In the genomic region with DNA sequence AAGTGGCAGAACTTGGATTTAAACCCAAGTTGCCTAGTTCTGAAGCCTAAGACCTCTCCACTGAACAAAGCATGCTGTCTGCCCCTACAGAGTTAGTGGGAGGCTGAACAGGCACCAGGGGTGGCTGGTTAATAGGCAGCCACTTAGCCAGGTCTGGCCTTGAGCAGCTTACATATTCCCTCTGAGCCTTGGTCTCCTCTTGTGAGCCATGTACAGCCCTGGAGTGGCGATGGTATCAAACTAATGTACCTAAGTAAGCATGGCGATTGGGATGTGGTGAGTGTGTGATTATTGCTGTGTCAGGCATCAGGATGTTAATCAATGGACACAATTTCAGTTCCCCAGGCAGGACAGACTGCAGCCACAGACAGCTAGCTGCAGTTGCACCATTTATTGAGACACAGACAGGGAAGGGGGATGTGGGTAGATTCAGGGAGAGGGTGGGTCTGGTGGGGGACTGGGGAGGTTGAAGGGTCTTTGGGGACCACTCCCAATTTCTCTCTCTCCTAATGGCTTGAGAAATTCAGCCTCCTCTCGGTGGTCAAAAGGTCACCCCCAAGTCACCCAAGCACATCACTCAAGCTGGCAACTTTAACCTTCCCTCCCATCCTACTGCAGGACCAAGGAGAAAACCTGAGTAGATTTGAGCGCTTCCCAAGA, we compare ENCODE assay signal across 2 cellular contexts.
TF ChIP-seq lines count a peak whose summit lies in the region.

No MANE protein-coding gene starts in this region.

TF ChIP-seq in HEK293, 187 proteins besides CTCF, POLR2A, EP300 and RAD21:
- no peak for TF ChIP-seq MEIS1 (CRISPR knock-in tag; IDR thresholded peaks at IDR 0.05; ENCODE audit: borderline replicate concordance)
- peak; percentile 59 for TF ChIP-seq ZBTB17 (tag by site-specific recombination; IDR thresholded peaks at IDR 0.05)

TF ChIP-seq in H1, 55 proteins besides CTCF, POLR2A, EP300 and RAD21:
- TF ChIP-seq, protein P1, sequence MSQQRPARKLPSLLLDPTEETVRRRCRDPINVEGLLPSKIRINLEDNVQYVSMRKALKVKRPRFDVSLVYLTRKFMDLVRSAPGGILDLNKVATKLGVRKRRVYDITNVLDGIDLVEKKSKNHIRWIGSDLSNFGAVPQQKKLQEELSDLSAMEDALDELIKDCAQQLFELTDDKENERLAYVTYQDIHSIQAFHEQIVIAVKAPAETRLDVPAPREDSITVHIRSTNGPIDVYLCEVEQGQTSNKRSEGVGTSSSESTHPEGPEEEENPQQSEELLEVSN (IDR thresholded peaks at IDR 0.05) = no peak
- TF ChIP-seq CTBP2 (IDR thresholded peaks at IDR 0.05; ENCODE audit: borderline replicate concordance, insufficient read depth, insufficient read length, low read length) (no peak), HDAC2 (IDR thresholded peaks at IDR 0.05; ENCODE audit: borderline replicate concordance in 1 of 2, low read depth in 2 of 2, low read length in 2 of 2) (no peak), CBX8 (IDR thresholded peaks at IDR 0.05; ENCODE audit: borderline replicate concordance, low read depth, low read length) (no peak), JUN (IDR thresholded peaks at IDR 0.05; ENCODE audit: low read depth, low read length) (no peak), BACH1 (IDR thresholded peaks at IDR 0.05; ENCODE audit: low read length) (no peak), SAP30 (IDR thresholded peaks at IDR 0.05; ENCODE audit: insufficient read depth, insufficient replicate concordance, low read length) (no peak), HDAC6 (IDR thresholded peaks at IDR 0.05; ENCODE audit: low read depth, low read length) (no peak), BCL11A (IDR thresholded peaks at IDR 0.05; ENCODE audit: low read depth in 2 of 2, low read length in 2 of 2) (no peak), RNF2 (IDR thresholded peaks at IDR 0.05; ENCODE audit: borderline replicate concordance, low read depth, low read length, missing control alignments, poor library complexity, severe bottlenecking) (no peak)
- TF ChIP-seq, protein P2, sequence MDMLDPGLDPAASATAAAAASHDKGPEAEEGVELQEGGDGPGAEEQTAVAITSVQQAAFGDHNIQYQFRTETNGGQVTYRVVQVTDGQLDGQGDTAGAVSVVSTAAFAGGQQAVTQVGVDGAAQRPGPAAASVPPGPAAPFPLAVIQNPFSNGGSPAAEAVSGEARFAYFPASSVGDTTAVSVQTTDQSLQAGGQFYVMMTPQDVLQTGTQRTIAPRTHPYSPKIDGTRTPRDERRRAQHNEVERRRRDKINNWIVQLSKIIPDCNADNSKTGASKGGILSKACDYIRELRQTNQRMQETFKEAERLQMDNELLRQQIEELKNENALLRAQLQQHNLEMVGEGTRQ (IDR thresholded peaks at IDR 0.05; ENCODE audit: low read length) = no peak
- TF ChIP-seq, protein P3, sequence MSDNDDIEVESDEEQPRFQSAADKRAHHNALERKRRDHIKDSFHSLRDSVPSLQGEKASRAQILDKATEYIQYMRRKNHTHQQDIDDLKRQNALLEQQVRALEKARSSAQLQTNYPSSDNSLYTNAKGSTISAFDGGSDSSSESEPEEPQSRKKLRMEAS (IDR thresholded peaks at IDR 0.05) = no peak
